ENCODE assay signal across 10 cellular contexts in the genomic region with DNA sequence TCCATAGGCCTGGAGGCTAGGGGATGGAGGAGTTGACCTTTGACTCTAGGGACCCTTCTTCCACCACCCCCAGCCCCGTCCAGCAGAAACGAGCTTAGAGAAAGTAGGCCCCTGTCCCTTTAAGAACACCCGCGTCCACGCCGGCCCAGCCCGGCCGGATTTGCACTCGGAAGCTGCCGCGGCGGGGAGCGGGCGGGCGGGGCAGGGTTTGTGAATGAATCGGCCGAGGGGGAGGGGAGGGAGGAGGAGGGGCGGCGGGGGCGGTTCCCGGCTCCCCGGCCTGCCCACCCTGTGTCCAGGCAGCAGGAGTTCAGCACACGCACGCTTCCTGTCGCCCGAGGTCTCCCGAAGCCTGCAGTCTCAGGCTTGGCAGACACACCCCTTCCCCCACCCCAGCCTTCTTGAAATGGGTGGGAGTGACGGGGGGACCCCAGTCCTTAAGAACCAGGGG. TPM values are rescaled to one million over a fixed set of nuclear protein-coding genes. Genes with fewer than 3 reads are reported as not detected.
DNase-seq lines count a peak whose midpoint lies in the region; ATAC-seq, FAIRE-seq and TF ChIP-seq lines count a peak whose summit lies in the region.
"Had no signal": no experiment of that assay in that cellular context is flagged by ENCODE, and none has a peak within 500 bp of the region (broad histone marks: within the 10 kb centered on the region; RNA-seq: fewer than 3 reads in every experiment).

No MANE protein-coding gene starts in this region.

- TF ChIP-seq CTCF in BJ (IDR thresholded peaks at IDR 0.05; ENCODE audit: insufficient read depth, low read depth, low read length), result no peak
- no peak for TF ChIP-seq CTCF in IMR-90 (conservative IDR thresholded peaks at IDR 0.05; ENCODE audit: low read depth, low read length)
- no peak for TF ChIP-seq CTCF in astrocyte (IDR thresholded peaks at IDR 0.05; ENCODE audit: insufficient read depth, low read depth, low read length)

- no peak overlapping the region; the same call in 1 of the 2 replicates for H3K14ac ChIP-seq in IMR-90 (replicated peaks; ENCODE audit: low read depth, low read length)

- peak overlapping the region; percentile 40 for H3K4me3 Mint-ChIP-seq in astrocyte (ENCODE audit: unreplicated experiment)

- H2AFZ ChIP-seq in IMR-90 (replicated peaks; ENCODE audit: low read length, poor library complexity) (peak overlapping the region; percentile 18), astrocyte (ENCODE audit: low read depth, low read length) (peak overlapping the region; percentile 56)

- H3K36me3 Mint-ChIP-seq in astrocyte (ENCODE audit: low read depth, unreplicated experiment), result no peaks in the 10 kb centered on the region

- no peak overlapping the region for H2AK5ac ChIP-seq in IMR-90 (ENCODE audit: low read depth, low read length)

- no peak for FAIRE-seq in astrocyte (lab: Jason Lieb, UNC)

- H3K9me3 ChIP-seq in IMR-90 (ENCODE audit: control insufficient read depth, insufficient read depth, low read length) (no peaks in the 10 kb centered on the region), astrocyte (ENCODE audit: insufficient read depth, low read depth, low read length) (no peaks in the 10 kb centered on the region)

- peak overlapping the region; percentile 15 for H3K4me3 ChIP-seq in BJ (ENCODE audit: low read depth, low read length)
- H3K4me3 ChIP-seq in IMR-90 (ENCODE audit: insufficient read depth, low read depth, low read length), result peak overlapping the region; percentile 7; the same call in 1 of the 2 replicates
- peak overlapping the region; percentile 67 for H3K4me3 ChIP-seq in astrocyte (ENCODE audit: insufficient read depth, low read depth, low read length)

- dilution Hi-C loops in IMR-90 (cut with HindIII; ENCODE audit: low sequenced_read_pairs, unreplicated experiment), result no loop called here

- peaks cover 4% of the 10 kb centered on the region for H3K4me1 ChIP-seq in IMR-90 (ENCODE audit: control insufficient read depth, insufficient read depth, low read length)
- peaks cover 8% of the 10 kb centered on the region for H3K4me1 ChIP-seq in astrocyte (ENCODE audit: insufficient read depth, low read length)

- no peak overlapping the region for H4K5ac ChIP-seq in IMR-90 (ENCODE audit: low read depth, low read length)

- no peak overlapping the region for H3K27ac Mint-ChIP-seq in astrocyte (ENCODE audit: unreplicated experiment)

- peaks cover 4% of the 10 kb centered on the region for H4K20me1 ChIP-seq in IMR-90 (ENCODE audit: insufficient read depth, low read length)
- no peaks in the 10 kb centered on the region for H4K20me1 ChIP-seq in astrocyte (ENCODE audit: insufficient read depth, low read length)

- no peak overlapping the region for H3K18ac ChIP-seq in IMR-90 (ENCODE audit: low read depth, low read length)

- WGBS in IMR-90 (ENCODE audit: extremely low coverage in 2 of 2, insufficient read length in 1 of 2), 2 experiments, result no CpG with 5 or more reads among the region's 28 CpGs

- no TSS peak for BruUV-seq in IMR-90 (replicated peaks; lab: Mats Ljungman, UMichigan)

- CTCF ChIA-PET in BJ (lab: Yijun Ruan, JAX), result interaction anchor here (0.5 kb wide), 1 partner anchor 111 kb away, joined by 3 read pairs; no protein-coding TSS in a partner anchor
- CTCF ChIA-PET in IMR-90 (lab: Yijun Ruan, JAX), result no interaction called here

- peak overlapping the region; percentile 17 for H3K4me2 ChIP-seq in IMR-90 (ENCODE audit: low read depth, low read length)
- peak overlapping the region; percentile 90 for H3K4me2 ChIP-seq in astrocyte (ENCODE audit: low read length)

- H2BK120ac ChIP-seq in IMR-90 (ENCODE audit: low read depth, low read length), result peak overlapping the region; percentile 20; the same call in 1 of the 2 replicates

- H3K9me1 ChIP-seq in IMR-90 (ENCODE audit: insufficient read depth, low read length), result peaks cover 9% of the 10 kb centered on the region; the same call in 1 of the 2 replicates

- H3K79me1 ChIP-seq in IMR-90 (ENCODE audit: low read depth in 1 of 2, low read length in 2 of 2), result no peaks in the 10 kb centered on the region

- ATAC-seq in IMR-90 (ENCODE audit: low read depth) (peak; percentile 24; the same call in 1 of the 2 replicates), left colon (peak; percentile 39), HG02870 (IDR thresholded peaks at IDR 0.05; ENCODE audit: unreplicated experiment) (no peak)

- TF ChIP-seq POLR2A in IMR-90 (IDR thresholded peaks at IDR 0.05; ENCODE audit: low read depth, low read length), result no peak

- H3K27ac ChIP-seq in IMR-90 (ENCODE audit: insufficient read depth, low read length) (no peak overlapping the region), astrocyte (ENCODE audit: low read depth, low read length) (peak overlapping the region; percentile 38)

- H3K56ac ChIP-seq in IMR-90 (ENCODE audit: extremely low read depth, insufficient read depth, low read length), result no peak overlapping the region

- in situ Hi-C loops in IMR-90 (cut with MboI; ENCODE audit: low sequenced_read_pairs), result no loop called here

- H3K4me1 Mint-ChIP-seq in astrocyte (ENCODE audit: low read depth, unreplicated experiment), result peaks cover 2% of the 10 kb centered on the region

- peak overlapping the region; percentile 50 for H2AK9ac ChIP-seq in IMR-90 (replicated peaks; ENCODE audit: low read depth, low read length, poor library complexity)

- H3K23ac ChIP-seq in IMR-90 (ENCODE audit: low read depth, low read length), result no peak overlapping the region

- peaks cover 31% of the 10 kb centered on the region for H3K27me3 Mint-ChIP-seq in astrocyte (ENCODE audit: low read depth, unreplicated experiment)

- H2BK5ac ChIP-seq in IMR-90 (ENCODE audit: low read depth, low read length, poor library complexity, severe bottlenecking), result no peak overlapping the region

- H3K9ac ChIP-seq in IMR-90 (ENCODE audit: low read depth, low read length) (no peak overlapping the region), astrocyte (ENCODE audit: low read length) (peak overlapping the region; percentile 73)

- H2BK20ac ChIP-seq in IMR-90 (ENCODE audit: low read depth, low read length), result no peak overlapping the region

- DNase-seq in BJ (ENCODE audit: low read depth), result no peak
- no peak for DNase-seq in IMR-90
- DNase-seq in astrocyte (ENCODE audit: low read depth), result no peak
- peak in 1 of 2 donors; percentile 20 for DNase-seq in left colon
- DNase-seq in medulla oblongata (ENCODE audit: extremely low spot score), result no peak
- DNase-seq in activated CD4-positive, CD25-positive, alpha-beta regulatory T cell (lab: John Stamatoyannopoulos, UW), result no peak
- DNase-seq in putamen (ENCODE audit: low spot score), result no peak
- DNase-seq: NCI-H1694 treated with DMSO at 0.1 percent for 48 hours, retina had no signal

- peaks cover 2% of the 10 kb centered on the region for H3K9me3 Mint-ChIP-seq in astrocyte (ENCODE audit: unreplicated experiment)

- intact Hi-C loops in IMR-90 (cut with micrococcal nuclease) (no loop called here), left colon (cut with DNase I, micrococcal nuclease) (no loop called here)

- H3K4ac ChIP-seq in IMR-90 (ENCODE audit: low read depth, low read length), result no peak overlapping the region

- H3K79me2 ChIP-seq in astrocyte (ENCODE audit: insufficient read depth, low read length), result no peaks in the 10 kb centered on the region

- H3K36me3 ChIP-seq in BJ (ENCODE audit: control insufficient read depth, insufficient read depth, low read length) (no peaks in the 10 kb centered on the region), IMR-90 (ENCODE audit: control insufficient read depth, insufficient read depth, low read length) (no peaks in the 10 kb centered on the region), astrocyte (ENCODE audit: insufficient read depth, low read length) (no peaks in the 10 kb centered on the region)

- H4K91ac ChIP-seq in IMR-90 (ENCODE audit: insufficient read depth, low read depth, low read length), result no peak overlapping the region; the same call in 1 of the 2 replicates

- H2BK15ac ChIP-seq in IMR-90 (ENCODE audit: low read depth, low read length), result peak overlapping the region; percentile 50; the same call in 1 of the 3 replicates

- POLR2A ChIA-PET in BJ (lab: Charles Lee) (no interaction called here), IMR-90 (lab: Charles Lee; ENCODE audit: unreplicated experiment) (no interaction called here)

- peak overlapping the region in 1 of 2 experiments; percentile 25; a peak in 1 of 4 replicates for H4K8ac ChIP-seq in IMR-90 (ENCODE audit: low read depth in 2 of 2, low read length in 2 of 2)

- TF ChIP-seq RAD21 in IMR-90 (IDR thresholded peaks at IDR 0.05; ENCODE audit: low read length), result no peak

- peaks cover 7% of the 10 kb centered on the region for H3K27me3 ChIP-seq in BJ (ENCODE audit: control insufficient read depth, insufficient read depth, low read length)
- peaks cover 21% of the 10 kb centered on the region for H3K27me3 ChIP-seq in IMR-90 (ENCODE audit: control insufficient read depth, insufficient read depth, low read length)
- H3K27me3 ChIP-seq in astrocyte (ENCODE audit: insufficient read depth, low read length), result peaks cover 3% of the 10 kb centered on the region

TF ChIP-seq in IMR-90, 13 proteins besides CTCF, POLR2A, EP300 and RAD21 (continues in another document):
- TF ChIP-seq NFE2L2 (IDR thresholded peaks at IDR 0.05; ENCODE audit: low read depth, low read length) (no peak), RFX5 (IDR thresholded peaks at IDR 0.05; ENCODE audit: low read depth, low read length) (no peak)
- TF ChIP-seq, protein P1, sequence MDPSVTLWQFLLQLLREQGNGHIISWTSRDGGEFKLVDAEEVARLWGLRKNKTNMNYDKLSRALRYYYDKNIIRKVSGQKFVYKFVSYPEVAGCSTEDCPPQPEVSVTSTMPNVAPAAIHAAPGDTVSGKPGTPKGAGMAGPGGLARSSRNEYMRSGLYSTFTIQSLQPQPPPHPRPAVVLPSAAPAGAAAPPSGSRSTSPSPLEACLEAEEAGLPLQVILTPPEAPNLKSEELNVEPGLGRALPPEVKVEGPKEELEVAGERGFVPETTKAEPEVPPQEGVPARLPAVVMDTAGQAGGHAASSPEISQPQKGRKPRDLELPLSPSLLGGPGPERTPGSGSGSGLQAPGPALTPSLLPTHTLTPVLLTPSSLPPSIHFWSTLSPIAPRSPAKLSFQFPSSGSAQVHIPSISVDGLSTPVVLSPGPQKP (IDR thresholded peaks at IDR 0.05; ENCODE audit: borderline replicate concordance, low read depth, low read length), result no peak

RNA-seq across cellular contexts. Expression of gene UNC13A, which starts 1.5 kb away (rescaled TPM):
- 1.0 and 2.2 TPM in 2 replicates for polyA plus RNA-seq in BJ (2011; rRNA removed)
- 2.7 and 3.3 TPM in 2 replicates for polyA minus RNA-seq in BJ (2011; rRNA and poly(A)+ RNA removed)
- under 0.01 and 0.18 TPM in 2 replicates for total RNA-seq in IMR-90 (2012; rRNA removed)
- polyA plus RNA-seq in IMR-90 (2012; rRNA removed), result 0.16 and 0.22 TPM in 2 replicates
- 0.09 and 0.15 TPM in 2 replicates for polyA plus RNA-seq in IMR-90 (2012; cell fraction: cytosol; rRNA removed)
- 0.52 and 0.56 TPM in 2 replicates for polyA plus RNA-seq in IMR-90 (2012; cell fraction: nucleus; rRNA removed; ENCODE audit: low replicate concordance)
- 1.2 and 1.4 TPM in 2 replicates for total RNA-seq in astrocyte
- total RNA-seq in left colon, result under 1 TPM; 0.24 to 0.28 TPM

RNA-seq across cellular contexts. Expression of gene MAP1S, which starts 32.7 kb away (rescaled TPM):
- polyA plus RNA-seq in BJ (2011; rRNA removed) (6.1 and 20.4 TPM in 2 replicates), IMR-90 (2012; rRNA removed) (48.6 and 50.1 TPM in 2 replicates)
- 29.7 and 36.2 TPM in 2 replicates for polyA minus RNA-seq in BJ (2011; rRNA and poly(A)+ RNA removed)
- total RNA-seq in IMR-90 (2012; rRNA removed) (6.1 and 10.6 TPM in 2 replicates), astrocyte (72.3 and 82.2 TPM in 2 replicates), left colon (10 to 100 TPM; 39.9 to 43.5 TPM)
- polyA plus RNA-seq in IMR-90 (2012; cell fraction: cytosol; rRNA removed), result 20.3 and 29.5 TPM in 2 replicates
- 20.9 and 48.9 TPM in 2 replicates for polyA plus RNA-seq in IMR-90 (2012; cell fraction: nucleus; rRNA removed; ENCODE audit: low replicate concordance)

Comparison
In these comparisons a context has a peak if more than half of its experiments do, and no peak if none do; other contexts are left out.
1. H3K4me3 ChIP-seq: peak in every context shown above with its lines; median percentile 67 in astrocyte; 15 in BJ; 7 in IMR-90.